Comparison of ENCODE assay signal across 11 cellular contexts in the genomic region with DNA sequence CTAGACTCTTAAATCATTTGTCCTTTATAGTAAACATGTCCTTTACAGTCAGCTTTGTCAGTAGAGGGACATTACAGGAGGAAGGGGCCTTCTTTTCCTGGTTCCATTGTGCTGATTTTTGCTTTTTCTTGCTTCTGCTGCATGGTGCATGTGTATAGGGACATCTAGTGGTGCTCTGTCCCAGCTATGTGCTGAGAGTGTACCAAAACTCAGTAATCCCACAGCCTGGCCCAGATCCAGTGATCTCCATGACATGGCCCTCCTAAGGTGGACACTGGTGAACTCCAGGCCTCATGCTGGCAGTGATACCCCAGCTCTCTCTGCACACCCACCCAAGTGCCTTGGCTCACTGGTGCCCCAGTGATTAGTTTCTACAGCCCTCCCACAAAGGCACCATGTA. TPM values are rescaled to one million over a fixed set of nuclear protein-coding genes. Genes with fewer than 3 reads are reported as not detected.
DNase-seq lines count a peak whose midpoint lies in the region; ATAC-seq, FAIRE-seq and TF ChIP-seq lines count a peak whose summit lies in the region.
"Had no signal": no experiment of that assay in that cellular context is flagged by ENCODE, and none has a peak within 500 bp of the region (broad histone marks: within the 10 kb centered on the region; RNA-seq: fewer than 3 reads in every experiment).

No MANE protein-coding gene starts in this region.

- no peaks in the 10 kb centered on the region for H4K20me1 ChIP-seq in HCT116 (ENCODE audit: insufficient read depth)

- TF ChIP-seq POLR2A in HCT116 (IDR thresholded peaks at IDR 0.05; ENCODE audit: borderline replicate concordance, extremely low read depth, insufficient read depth, insufficient read length) (no peak), right lobe of liver (IDR thresholded peaks at IDR 0.05) (no peak), esophagus squamous epithelium (IDR thresholded peaks at IDR 0.05) (no peak)

- POLR2A ChIA-PET in HCT116 (lab: Charles Lee), result no interaction called here

- no peaks in the 10 kb centered on the region for H3K27me3 ChIP-seq in HCT116 (ENCODE audit: insufficient read depth, low read length)
- H3K27me3 ChIP-seq in right lobe of liver, result no peaks in the 10 kb centered on the region
- H3K27me3 ChIP-seq in esophagus squamous epithelium, result no peaks in the 10 kb centered on the region
- H3K27me3 ChIP-seq: spleen, uterus had no signal

- peak; percentile 34 for TF ChIP-seq CTCF in D721Med (IDR thresholded peaks at IDR 0.05; ENCODE audit: insufficient read depth, missing control alignments)
- TF ChIP-seq CTCF in HCT116 (IDR thresholded peaks at IDR 0.05 in 2 of 3, conservative IDR thresholded peaks at IDR 0.05 in 1 of 3; ENCODE audit: borderline replicate concordance in 1 of 3, insufficient read depth in 1 of 3, low read depth in 2 of 3, low read length in 2 of 3), result peak; percentile 40 to 58 (median 45); a peak in 5 of 6 replicates
- peak; percentile 36 for TF ChIP-seq CTCF in astrocyte of the spinal cord (IDR thresholded peaks at IDR 0.05; ENCODE audit: low read depth, low read length)
- peak; percentile 25 to 51 (median 40) for TF ChIP-seq CTCF in right lobe of liver (IDR thresholded peaks at IDR 0.05)
- no peak for TF ChIP-seq CTCF in esophagus squamous epithelium (IDR thresholded peaks at IDR 0.05)

- H3K9me2 ChIP-seq in HCT116 (ENCODE audit: insufficient read depth), result no peaks in the 10 kb centered on the region

- no peaks in the 10 kb centered on the region for H3K79me2 ChIP-seq in HCT116 (ENCODE audit: insufficient read depth, low read length)

- H3K9ac ChIP-seq in HCT116 (ENCODE audit: low read length), result no peak overlapping the region

- RAD21 ChIA-PET in HCT116 (lab: Charles Lee; ENCODE audit: low non-redundant PET in 1 of 2, low total read pairs in 2 of 2, uncharacterized antibody in 2 of 2, unreplicated experiment in 2 of 2), result interaction anchor here (0.7 to 1.1 kb wide), 3 partner anchors 89 to 282 kb away, joined by 3 to 4 read pairs (median 3); partner anchors contain the start of gene GRPR (in 1 of the 2)

- H3K4me3 ChIP-seq in HCT116 (replicated peaks in 1 of 2; ENCODE audit: low read depth in 1 of 2, low read length in 2 of 2) (no peak overlapping the region), astrocyte of the spinal cord (ENCODE audit: low read depth, low read length) (no peak overlapping the region), right lobe of liver (no peak overlapping the region), esophagus squamous epithelium (no peak overlapping the region)
- H3K4me3 ChIP-seq: spleen, uterus had no signal

- intact Hi-C loops in HCT116 (cut with micrococcal nuclease) (loop anchor here (2.0 to 10.0 kb wide), 3 partner anchors 90 to 448 kb away; partner anchors contain the start of gene GRPR), right lobe of liver (cut with DNase I) (no loop called here), esophagus squamous epithelium (cut with DNase I) (no loop called here)

- in situ Hi-C loops in astrocyte of the spinal cord (cut with HindIII; ENCODE audit: low sequenced_read_pairs), result no loop called here

- peak overlapping the region; percentile 19; the same call in 1 of the 2 replicates for H3K4me2 ChIP-seq in HCT116 (ENCODE audit: low read length)

- DNase-seq in D721Med (ENCODE audit: insufficient read length, low spot score), result no peak
- peak; percentile 7 for DNase-seq in HCT116 (ENCODE audit: low read depth, low spot score)
- no peak for DNase-seq in astrocyte of the spinal cord (ENCODE audit: low read depth, low spot score)
- peak in 2 of 3 donors; percentile 22 to 45 for DNase-seq in right lobe of liver
- DNase-seq in NCI-H526 treated with DMSO at 0.1 percent for 48 hours (lab: John Stamatoyannopoulos, UW), result no peak
- no peak for DNase-seq in NCI-H2081 (lab: John Stamatoyannopoulos, UW)
- DNase-seq in esophagus squamous epithelium (lab: John Stamatoyannopoulos, UW), result no peak
- DNase-seq: activated naive CD4-positive, alpha-beta T cell; spleen; uterus had no signal

- H3K4me1 ChIP-seq in HCT116 (ENCODE audit: control insufficient read depth in 1 of 2, insufficient read depth in 2 of 2, low read length in 2 of 2) (peaks cover 0 to 12% of the 10 kb centered on the region in 2 experiments; a peak in 2 of 4 replicates), right lobe of liver (no peaks in the 10 kb centered on the region), esophagus squamous epithelium (no peaks in the 10 kb centered on the region)
- H3K4me1 ChIP-seq: spleen, uterus had no signal

- ATAC-seq in HCT116, result peak; percentile 87
- ATAC-seq in right lobe of liver, result peak; percentile 70 to 93 (median 77)
- no peak for ATAC-seq in GM21515 (IDR thresholded peaks at IDR 0.05; ENCODE audit: unreplicated experiment)

- peak; percentile 77 for TF ChIP-seq RAD21 in HCT116 (IDR thresholded peaks at IDR 0.05; ENCODE audit: low read depth)

- FAIRE-seq in D721Med (lab: Jason Lieb, UNC), result no peak

- BruUV-seq in HCT116 (replicated peaks; lab: Mats Ljungman, UMichigan), result no TSS peak

- H3K27ac ChIP-seq in HCT116 (ENCODE audit: low read depth, low read length) (no peak overlapping the region), right lobe of liver (no peak overlapping the region), esophagus squamous epithelium (no peak overlapping the region)
- H3K27ac ChIP-seq: spleen, uterus had no signal

- no peaks in the 10 kb centered on the region for H3K9me3 ChIP-seq in HCT116 (ENCODE audit: control insufficient read depth in 1 of 2, insufficient read depth in 1 of 2, low read depth in 1 of 2, low read length in 2 of 2)
- H3K9me3 ChIP-seq in right lobe of liver, result no peaks in the 10 kb centered on the region
- H3K9me3 ChIP-seq in esophagus squamous epithelium, result no peaks in the 10 kb centered on the region
- H3K9me3 ChIP-seq: spleen, uterus had no signal

- CTCF ChIA-PET in HCT116 (lab: Charles Lee), result interaction anchor here (0.8 to 2.1 kb wide), 5 partner anchors 74 to 282 kb away, joined by 3 to 24 read pairs (median 5); partner anchors contain the start of gene GRPR

- H3K36me3 ChIP-seq in HCT116 (ENCODE audit: control insufficient read depth in 1 of 2, insufficient read depth in 2 of 2, low read length in 2 of 2) (no peaks in the 10 kb centered on the region), right lobe of liver (no peaks in the 10 kb centered on the region), esophagus squamous epithelium (no peaks in the 10 kb centered on the region)
- H3K36me3 ChIP-seq: spleen, uterus had no signal

- peak overlapping the region; percentile 90 for H2AFZ ChIP-seq in HCT116 (ENCODE audit: low read depth, low read length, poor library complexity, severe bottlenecking)

TF ChIP-seq in HCT116, 20 proteins besides CTCF, POLR2A, EP300 and RAD21:
- TF ChIP-seq, protein P1, sequence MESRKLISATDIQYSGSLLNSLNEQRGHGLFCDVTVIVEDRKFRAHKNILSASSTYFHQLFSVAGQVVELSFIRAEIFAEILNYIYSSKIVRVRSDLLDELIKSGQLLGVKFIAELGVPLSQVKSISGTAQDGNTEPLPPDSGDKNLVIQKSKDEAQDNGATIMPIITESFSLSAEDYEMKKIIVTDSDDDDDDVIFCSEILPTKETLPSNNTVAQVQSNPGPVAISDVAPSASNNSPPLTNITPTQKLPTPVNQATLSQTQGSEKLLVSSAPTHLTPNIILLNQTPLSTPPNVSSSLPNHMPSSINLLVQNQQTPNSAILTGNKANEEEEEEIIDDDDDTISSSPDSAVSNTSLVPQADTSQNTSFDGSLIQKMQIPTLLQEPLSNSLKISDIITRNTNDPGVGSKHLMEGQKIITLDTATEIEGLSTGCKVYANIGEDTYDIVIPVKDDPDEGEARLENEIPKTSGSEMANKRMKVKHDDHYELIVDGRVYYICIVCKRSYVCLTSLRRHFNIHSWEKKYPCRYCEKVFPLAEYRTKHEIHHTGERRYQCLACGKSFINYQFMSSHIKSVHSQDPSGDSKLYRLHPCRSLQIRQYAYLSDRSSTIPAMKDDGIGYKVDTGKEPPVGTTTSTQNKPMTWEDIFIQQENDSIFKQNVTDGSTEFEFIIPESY (IDR thresholded peaks at IDR 0.05; ENCODE audit: extremely low read depth, insufficient replicate concordance, low read length), result no peak
- TF ChIP-seq CBX3 (IDR thresholded peaks at IDR 0.05; ENCODE audit: low read depth), result 0 out of 2 replicates have a peak, but pooled peaks have one; percentile 22

RNA-seq across cellular contexts. Expression of gene MAGEB17, which starts 45.2 kb away (rescaled TPM):
- not detected for total RNA-seq in HCT116 (2021; ENCODE audit: unreplicated experiment)
- 2.8 and 3.9 TPM in 2 replicates for polyA plus RNA-seq in HCT116 (2012)
- total RNA-seq in right lobe of liver, result not detected
- not detected for total RNA-seq in esophagus squamous epithelium
- total RNA-seq: uterus had no signal

Comparison
In these comparisons a context has a peak if more than half of its experiments do, and no peak if none do; other contexts are left out.
1. DNase-seq: peak in HCT116 (single experiment) and right lobe of liver (2 of 3); none in D721Med (single experiment), astrocyte of the spinal cord (single experiment), NCI-H526 treated with DMSO at 0.1 percent for 48 hours (single experiment), NCI-H2081 (0 of 2) and esophagus squamous epithelium (single experiment).
2. CTCF ChIP-seq: peak in D721Med (single experiment), HCT116 (3 of 3), astrocyte of the spinal cord (single experiment) and right lobe of liver (4 of 4); none in esophagus squamous epithelium (0 of 6).